Comparison of ENCODE assay signal across 12 cellular contexts in genomic region chr11:10693509-10694071, GRCh38. TPM values are rescaled to one million over a fixed set of nuclear protein-coding genes. Genes with fewer than 3 reads are reported as not detected.
DNase-seq lines count a peak whose midpoint lies in the region; ATAC-seq, FAIRE-seq and TF ChIP-seq lines count a peak whose summit lies in the region.
"Had no signal": no experiment of that assay in that cellular context is flagged by ENCODE, and none has a peak within 500 bp of the region (broad histone marks: within the 10 kb centered on the region; RNA-seq: fewer than 3 reads in every experiment).

IRAG1 (minus strand) TSS chr11:10693755; CDS start chr11:10693602, 153 bp downstream.

- H3K9me3 ChIP-seq in ascending aorta, result no peaks in the 10 kb centered on the region

- TF ChIP-seq CTCF in ascending aorta (IDR thresholded peaks at IDR 0.05) (no peak), D721Med (IDR thresholded peaks at IDR 0.05; ENCODE audit: insufficient read depth, missing control alignments) (no peak)

- peaks cover 15 to 48% of the 10 kb centered on the region in 2 donors for H3K4me1 ChIP-seq in ascending aorta

- no peaks in the 10 kb centered on the region for H3K27me3 ChIP-seq in ascending aorta

- peak within 1 kb of the TSS; percentile 99 for H3K27ac ChIP-seq in ascending aorta

- H3K4me3 ChIP-seq in ascending aorta, result peak within 1 kb of the TSS; percentile 66 to 87

- peak; percentile 25 for DNase-seq in Ammon's horn (ENCODE audit: low spot score)
- DNase-seq in ascending aorta (ENCODE audit: low spot score in 2 of 2), result peak in 1 of 2 donors; percentile 92
- DNase-seq in left cardiac atrium, result peak; percentile 59
- DNase-seq in posterior cingulate gyrus, result peak in 9 of 10 donors; percentile 10 to 86 (median 36)
- DNase-seq in D721Med (ENCODE audit: insufficient read length, low spot score), result no peak
- DNase-seq in D341Med (ENCODE audit: low spot score), result no peak
- DNase-seq in activated CD4-positive, alpha-beta T cell treated with anti-CD3 and anti-CD28 coated beads, Interleukin-2, amount 50 U/mL, for 4 hours, result no peak
- DNase-seq: activated CD4-positive, alpha-beta memory T cell treated with anti-CD3 and anti-CD28 coated beads for 36 hours; CD4-positive, alpha-beta memory T cell; NCI-H774 had no signal

- peak; percentile 84 to 88 for ATAC-seq in left cardiac atrium
- ATAC-seq in HG03139 (IDR thresholded peaks at IDR 0.05; ENCODE audit: unreplicated experiment), result no peak

- FAIRE-seq in D721Med (lab: Jason Lieb, UNC), result no peak

- intact Hi-C loops in ascending aorta (cut with DNase I), result loop anchor here (1.0 to 5.0 kb wide), 3 partner anchors 18 to 126 kb away; partner anchors contain the start of gene LYVE1
- intact Hi-C loops in left cardiac atrium (cut with DNase I), result no loop called here
- intact Hi-C loops in posterior cingulate gyrus (cut with DNase I), result no loop called here

- peaks cover 4 to 14% of the 10 kb centered on the region in 2 donors for H3K36me3 ChIP-seq in ascending aorta

RNA-seq across cellular contexts. Expression of gene IRAG1, which starts in this region (rescaled TPM):
- total RNA-seq in ascending aorta (236 TPM), left cardiac atrium (10 to 100 TPM in 1 of 2 donors, 1 to 10 TPM in 1; 9.7 to 15.6 TPM)
- total RNA-seq: activated CD4-positive, alpha-beta memory T cell treated with anti-CD3 and anti-CD28 coated beads for 36 hours; CD4-positive, alpha-beta memory T cell; epithelial cell of proximal tubule had no signal

Comparison
In these comparisons a context has a peak if more than half of its experiments do, and no peak if none do; other contexts are left out.
1. RNA of gene IRAG1 (total RNA-seq): 236 TPM in ascending aorta (single experiment); 9.7 to 15.6 TPM in left cardiac atrium; every median in the first group is over 10 times any median in the second.
2. DNase-seq: peak in Ammon's horn (single experiment), left cardiac atrium (single experiment) and posterior cingulate gyrus (9 of 10); none in D721Med (single experiment), D341Med (single experiment) and activated CD4-positive, alpha-beta T cell treated with anti-CD3 and anti-CD28 coated beads, Interleukin-2, amount 50 U/mL, for 4 hours (0 of 2).